Comparison of ENCODE assay signal across 18 cellular contexts in the genomic region with DNA sequence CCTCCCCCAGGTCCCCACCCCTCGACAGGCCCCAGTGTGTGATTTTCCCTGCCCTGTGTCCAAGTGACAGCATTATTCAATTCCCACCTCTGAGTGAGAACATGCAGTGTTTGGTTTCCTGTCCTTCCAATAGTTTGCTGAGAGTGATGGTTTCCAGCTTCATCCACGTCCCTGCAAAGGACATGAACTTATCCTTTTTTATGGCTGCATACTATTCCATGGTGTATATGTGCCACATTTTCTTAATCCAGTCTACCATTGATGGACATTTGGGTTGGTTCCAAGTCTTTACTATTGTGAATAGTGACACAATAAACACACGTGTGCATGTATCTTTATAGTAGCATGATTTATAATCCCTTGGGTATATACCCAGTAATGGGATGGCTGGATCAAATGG. TPM values are rescaled to one million over a fixed set of nuclear protein-coding genes. Genes with fewer than 3 reads are reported as not detected.
"Had no signal": no experiment of that assay in that cellular context is flagged by ENCODE, and none has a peak within 500 bp of the region (broad histone marks: within the 10 kb centered on the region; RNA-seq: fewer than 3 reads in every experiment).

No MANE protein-coding gene starts in this region.

RNA-seq across cellular contexts. Expression of a gene that starts 47.2 kb away (rescaled TPM):
- total RNA-seq: activated naive CD4-positive, alpha-beta T cell treated with anti-CD3 and anti-CD28 coated beads for 36 hours; activated naive CD4-positive, alpha-beta T cell treated with anti-CD3 and anti-CD28 coated beads, Interleukin-2, amount 50 U/mL, for 72 hours; activated naive CD8-positive, alpha-beta T cell treated with anti-CD3 and anti-CD28 coated beads for 36 hours; activated naive CD8-positive, alpha-beta T cell treated with anti-CD3 and anti-CD28 coated beads, Interleukin-2, amount 10 ng/mL, durations not matched to agents 7 days and 5 days; activated T-cell treated with anti-CD3 and anti-CD28 coated beads, Interleukin-2, amount 50 U/mL, for 4 hours; activated T-cell treated with anti-CD3 and anti-CD28 coated beads, Interleukin-2, amount 50 U/mL, for 72 hours; activated T-helper 1 cell treated with anti-CD3 and anti-CD28 coated beads, Interleukin-12 subunit alpha, Interleukin-12 subunit beta, Interleukin-2, Interleukin-4 antibody, amounts not matched to agents 30 ng/mL and 10 ng/mL and 1 ng/mL, durations not matched to agents 14 hours and 24 hours and 36 hours; activated T-helper 17 cell treated with anti-CD3 and anti-CD28 coated beads, Interleukin-2, amount 50 U/mL, for 72 hours; activated T-helper 2 cell treated with anti-CD3 and anti-CD28 coated beads, Interferon-gamma antibody, Interleukin-2, Interleukin-4, amounts not matched to agents 10 μg/mL and 5 μg/mL and 100 μg/mL, durations not matched to agents 14 hours and 24 hours and 36 hours; adrenal gland; aorta; ascending aorta; astrocyte; body of pancreas; bronchial epithelial cell; cardiac muscle cell; cardiac septum; chondrocyte had no signal
- polyA plus RNA-seq: aorta, cardiac muscle cell had no signal
